Comparison of ENCODE assay signal across 29 cellular contexts in the genomic region with DNA sequence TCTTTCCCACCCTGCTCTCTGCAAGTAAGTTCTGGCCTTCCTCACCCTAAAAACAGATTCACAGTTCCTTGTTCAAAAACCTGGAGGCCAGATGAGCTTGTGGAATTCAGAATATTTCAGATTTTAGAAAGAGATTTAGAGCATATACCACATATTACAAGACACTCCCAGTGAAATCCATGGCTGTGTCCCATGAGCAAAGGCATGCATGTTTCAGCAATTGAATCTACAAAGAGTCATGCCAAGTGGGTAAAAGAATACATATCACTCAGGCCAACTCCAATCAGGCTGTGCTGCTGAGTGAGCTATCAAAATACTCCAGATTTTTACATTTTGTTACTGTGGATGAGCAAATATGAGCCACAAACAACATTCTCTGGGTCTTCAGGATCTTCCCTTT. TPM values are rescaled to one million over a fixed set of nuclear protein-coding genes. Genes with fewer than 3 reads are reported as not detected.
DNase-seq lines count a peak whose midpoint lies in the region; ATAC-seq lines count a peak whose summit lies in the region.
"Had no signal": no experiment of that assay in that cellular context is flagged by ENCODE, and none has a peak within 500 bp of the region (broad histone marks: within the 10 kb centered on the region; RNA-seq: fewer than 3 reads in every experiment).

No MANE protein-coding gene starts in this region.

- POLR2A ChIA-PET in activated naive CD8-positive, alpha-beta T cell treated with anti-CD3 and anti-CD28 coated beads, Interleukin-2, amount 10 ng/mL, durations not matched to agents 7 days and 5 days (lab: Charles Lee): interaction anchor here (1.2 to 2.6 kb wide), 2 partner anchors 10 to 12 kb away, joined by 7 to 8 read pairs; a partner anchor contains a TSS

- H3K4me1 ChIP-seq in adipocyte (ENCODE audit: control insufficient read depth, insufficient read depth, low read length): peaks cover 34% of the 10 kb centered on the region

- H3K9me3 ChIP-seq in adipocyte (ENCODE audit: control insufficient read depth, low read length): no peaks in the 10 kb centered on the region
- H3K9me3 ChIP-seq: BLaER1, Caco-2, pancreas, spleen had no signal

- H3K36me3 Mint-ChIP-seq in activated naive CD8-positive, alpha-beta T cell treated with anti-CD3 and anti-CD28 coated beads, Interleukin-2, amount 10 ng/mL, durations not matched to agents 7 days and 5 days: peaks cover 52% of the 10 kb centered on the region
- peaks cover 27% of the 10 kb centered on the region for H3K36me3 Mint-ChIP-seq in activated naive CD8-positive, alpha-beta T cell treated with anti-CD3 and anti-CD28 coated beads, Interleukin-2, amount 50 U/mL, for 24 hours (ENCODE audit: low read depth)

- H3K27me3 Mint-ChIP-seq in activated naive CD8-positive, alpha-beta T cell treated with anti-CD3 and anti-CD28 coated beads, Interleukin-2, amount 10 ng/mL, durations not matched to agents 7 days and 5 days: no peaks in the 10 kb centered on the region
- H3K27me3 Mint-ChIP-seq in activated naive CD8-positive, alpha-beta T cell treated with anti-CD3 and anti-CD28 coated beads, Interleukin-2, amount 50 U/mL, for 24 hours: no peaks in the 10 kb centered on the region
- H3K27me3 Mint-ChIP-seq: activated CD8-positive, alpha-beta T cell treated with anti-CD3 and anti-CD28 coated beads for 36 hours; activated naive CD8-positive, alpha-beta T cell treated with anti-CD3 and anti-CD28 coated beads for 36 hours had no signal

- no peak for DNase-seq in activated naive CD8-positive, alpha-beta T cell treated with anti-CD3 and anti-CD28 coated beads, Interleukin-2, amount 10 ng/mL, durations not matched to agents 7 days and 5 days
- no peak for DNase-seq in activated naive CD8-positive, alpha-beta T cell treated with anti-CD3 and anti-CD28 coated beads, Interleukin-2, amount 50 U/mL, for 24 hours
- peak; percentile 77 for DNase-seq in adipocyte (ENCODE audit: low read depth)
- DNase-seq in left lobe of liver (ENCODE audit: low spot score): no peak
- DNase-seq in NCI-H146 (lab: John Stamatoyannopoulos, UW): no peak
- DNase-seq in amniotic stem cell (lab: John Stamatoyannopoulos, UW): no peak
- DNase-seq in GDM1 (lab: John Stamatoyannopoulos, UW): no peak
- DNase-seq: 8988T; activated CD4-positive, CD25-positive, alpha-beta regulatory T cell treated with anti-CD3 and anti-CD28 coated beads, Interleukin-2, amount 50 U/mL, for 72 hours; activated CD8-positive, alpha-beta T cell treated with anti-CD3 and anti-CD28 coated beads for 36 hours; activated naive CD8-positive, alpha-beta T cell treated with anti-CD3 and anti-CD28 coated beads for 36 hours; Caco-2; DMS79; dorsolateral prefrontal cortex; foreskin melanocyte; GOT3; Kasumi-1; kidney glomerular epithelial cell; NCI-H1694 treated with DMSO at 0.1 percent for 48 hours; NCI-H510A; pancreas; retina; spleen; substantia nigra; T-helper 2 cell had no signal

- no peaks in the 10 kb centered on the region for H3K36me3 ChIP-seq in adipocyte (ENCODE audit: control insufficient read depth, insufficient read depth, low read length, severe bottlenecking)
- H3K36me3 ChIP-seq: BLaER1, pancreas had no signal

- peak overlapping the region; percentile 21 for H3K27ac Mint-ChIP-seq in activated naive CD8-positive, alpha-beta T cell treated with anti-CD3 and anti-CD28 coated beads, Interleukin-2, amount 10 ng/mL, durations not matched to agents 7 days and 5 days
- H3K27ac Mint-ChIP-seq in activated naive CD8-positive, alpha-beta T cell treated with anti-CD3 and anti-CD28 coated beads, Interleukin-2, amount 50 U/mL, for 24 hours: no peak overlapping the region
- H3K27ac Mint-ChIP-seq: activated CD8-positive, alpha-beta T cell treated with anti-CD3 and anti-CD28 coated beads for 36 hours; activated naive CD8-positive, alpha-beta T cell treated with anti-CD3 and anti-CD28 coated beads for 36 hours had no signal

- H3K4me3 Mint-ChIP-seq in activated naive CD8-positive, alpha-beta T cell treated with anti-CD3 and anti-CD28 coated beads, Interleukin-2, amount 10 ng/mL, durations not matched to agents 7 days and 5 days: no peak overlapping the region
- H3K4me3 Mint-ChIP-seq in activated naive CD8-positive, alpha-beta T cell treated with anti-CD3 and anti-CD28 coated beads, Interleukin-2, amount 50 U/mL, for 24 hours: no peak overlapping the region
- H3K4me3 Mint-ChIP-seq: activated CD8-positive, alpha-beta T cell treated with anti-CD3 and anti-CD28 coated beads for 36 hours; activated naive CD8-positive, alpha-beta T cell treated with anti-CD3 and anti-CD28 coated beads for 36 hours; neural crest cell had no signal

- peaks cover 4% of the 10 kb centered on the region for H3K9me3 Mint-ChIP-seq in activated naive CD8-positive, alpha-beta T cell treated with anti-CD3 and anti-CD28 coated beads, Interleukin-2, amount 10 ng/mL, durations not matched to agents 7 days and 5 days
- peaks cover 4% of the 10 kb centered on the region for H3K9me3 Mint-ChIP-seq in activated naive CD8-positive, alpha-beta T cell treated with anti-CD3 and anti-CD28 coated beads, Interleukin-2, amount 50 U/mL, for 24 hours
- H3K9me3 Mint-ChIP-seq: activated CD8-positive, alpha-beta T cell treated with anti-CD3 and anti-CD28 coated beads for 36 hours; neural crest cell had no signal

- ATAC-seq in activated naive CD8-positive, alpha-beta T cell treated with anti-CD3 and anti-CD28 coated beads, Interleukin-2, amount 10 ng/mL, durations not matched to agents 7 days and 5 days (ENCODE audit: low read depth): no peak
- ATAC-seq in activated naive CD8-positive, alpha-beta T cell treated with anti-CD3 and anti-CD28 coated beads, Interleukin-2, amount 50 U/mL, for 24 hours: no peak
- ATAC-seq in left lobe of liver: peak; percentile 44
- ATAC-seq in GM18909 (IDR thresholded peaks at IDR 0.05; ENCODE audit: poor library complexity, unreplicated experiment): no peak
- ATAC-seq: activated CD8-positive, alpha-beta T cell treated with anti-CD3 and anti-CD28 coated beads for 36 hours; GM12878 had no signal

- no peaks in the 10 kb centered on the region for H3K27me3 ChIP-seq in adipocyte (replicated peaks; ENCODE audit: control insufficient read depth, insufficient read depth, low read length)
- H3K27me3 ChIP-seq: BLaER1, dorsolateral prefrontal cortex, pancreas had no signal

- peak overlapping the region; percentile 20 for H3K4me3 ChIP-seq in adipocyte (ENCODE audit: low read length)
- H3K4me3 ChIP-seq: BLaER1, dorsolateral prefrontal cortex, GM12878, pancreas, spleen had no signal

- H3K9ac ChIP-seq in adipocyte (ENCODE audit: low read length): peak overlapping the region; percentile 68
- H3K9ac ChIP-seq: BLaER1 had no signal

- H3K4me1 Mint-ChIP-seq in activated naive CD8-positive, alpha-beta T cell treated with anti-CD3 and anti-CD28 coated beads, Interleukin-2, amount 10 ng/mL, durations not matched to agents 7 days and 5 days: peaks cover 18% of the 10 kb centered on the region
- H3K4me1 Mint-ChIP-seq in activated naive CD8-positive, alpha-beta T cell treated with anti-CD3 and anti-CD28 coated beads, Interleukin-2, amount 50 U/mL, for 24 hours: peaks cover 21% of the 10 kb centered on the region

RNA-seq across cellular contexts. Expression of a gene that starts 10.2 kb away (rescaled TPM):
- total RNA-seq in activated naive CD8-positive, alpha-beta T cell treated with anti-CD3 and anti-CD28 coated beads, Interleukin-2, amount 10 ng/mL, durations not matched to agents 7 days and 5 days: 10 to 100 TPM; 72.2 to 80.8 TPM
- 11.7 TPM for total RNA-seq in left lobe of liver
